12 cellular contexts compared by ENCODE assay signal in the genomic region with DNA sequence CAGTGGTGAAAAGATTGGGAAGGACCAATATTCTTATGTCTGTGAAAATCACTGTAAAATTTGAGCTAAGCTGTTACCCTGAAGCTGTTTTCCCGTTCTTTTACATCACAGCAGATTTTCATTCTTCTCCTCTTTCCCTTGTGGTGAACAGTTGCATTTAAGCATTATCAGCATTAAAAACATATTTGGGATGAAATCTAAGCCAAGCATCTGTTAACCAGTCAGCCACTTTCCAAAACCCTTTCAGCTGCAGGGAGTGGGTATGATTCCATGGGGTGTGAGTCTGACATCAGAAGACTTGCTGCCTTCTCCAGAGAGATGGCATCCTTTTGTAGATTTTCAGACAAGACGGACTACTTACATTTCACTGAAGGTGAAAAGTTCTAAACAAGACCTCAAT.
A peak's percentile ranks its signal among the peaks of the same experiment; 100 is the strongest.
DNase-seq lines count a peak whose midpoint lies in the region; ATAC-seq and TF ChIP-seq lines count a peak whose summit lies in the region.
"Had no signal": no experiment of that assay in that cellular context is flagged by ENCODE, and none has a peak within 500 bp of the region (broad histone marks: within the 10 kb centered on the region; RNA-seq: fewer than 3 reads in every experiment).

No MANE protein-coding gene starts in this region.

- 85 to 90% methylated on average over 2 of the region's 2 CpGs for WGBS in sigmoid colon, 2 donors
- WGBS in lower leg skin, 2 donors = 72 to 74% methylated on average over 2 of the region's 2 CpGs

- H3K36me3 ChIP-seq in DOHH2 (ENCODE audit: control insufficient read depth, low read length) = no peaks in the 10 kb centered on the region
- no peaks in the 10 kb centered on the region for H3K36me3 ChIP-seq in sigmoid colon

- 0 out of 2 replicates have a peak overlapping the region, but pooled peaks have one; percentile 16 for H3K4me2 ChIP-seq in DOHH2 (ENCODE audit: low read length)

- intact Hi-C loops in sigmoid colon (cut with DNase I) (no loop called here), lower leg skin (cut with DNase I; ENCODE audit: low total_unique reads) (no loop called here)

- peak; percentile 85 to 93 for DNase-seq in NCI-H524 (lab: John Stamatoyannopoulos, UW)
- peak; percentile 73 for DNase-seq in dedifferentiated amniotic fluid mesenchymal stem cell (ENCODE audit: extremely low spot score)
- DNase-seq in sigmoid colon = no peak
- no peak for DNase-seq in retina
- DNase-seq in lower leg skin (ENCODE audit: low spot score in 2 of 2) = no peak
- no peak for DNase-seq in HPDE6-E6E7 (ENCODE audit: extremely low spot score)
- DNase-seq: activated CD4-positive, alpha-beta T cell treated with anti-CD3 and anti-CD28 coated beads for 1 hour; COR-L47; NCI-H2081; OCI-M1 had no signal

- H3K4me1 ChIP-seq in DOHH2 (ENCODE audit: control insufficient read depth, low read length) (peaks cover 20% of the 10 kb centered on the region), sigmoid colon (peaks cover 0 to 87% (median 58%) of the 10 kb centered on the region in 4 donors)

- no peaks in the 10 kb centered on the region for H3K9me2 ChIP-seq in DOHH2 (replicated peaks; ENCODE audit: control insufficient read depth, low read length)

- H3K27me3 ChIP-seq in DOHH2 (ENCODE audit: control insufficient read depth, low read length) = no peaks in the 10 kb centered on the region
- H3K27me3 ChIP-seq in sigmoid colon = no peaks in the 10 kb centered on the region

- no peak for ATAC-seq in GM19324 (IDR thresholded peaks at IDR 0.05; ENCODE audit: low FRiP score, unreplicated experiment)

- peaks cover 3% of the 10 kb centered on the region; the same call in 1 of the 2 replicates for H4K20me1 ChIP-seq in DOHH2 (ENCODE audit: control insufficient read depth, insufficient read depth, low read depth, low read length)

- no peaks in the 10 kb centered on the region for H3F3A ChIP-seq in DOHH2 (ENCODE audit: control insufficient read depth, insufficient read depth)

- no peak for TF ChIP-seq POLR2A in sigmoid colon (IDR thresholded peaks at IDR 0.05)
- no peak for TF ChIP-seq POLR2A in lower leg skin (IDR thresholded peaks at IDR 0.05)

- H3K9me3 ChIP-seq in DOHH2 (ENCODE audit: control insufficient read depth, insufficient read depth, low read length) (no peaks in the 10 kb centered on the region), sigmoid colon (no peaks in the 10 kb centered on the region)

- TF ChIP-seq CTCF in DOHH2 (IDR thresholded peaks at IDR 0.05; ENCODE audit: low read depth, low read length, poor library complexity, severe bottlenecking) (no peak), sigmoid colon (IDR thresholded peaks at IDR 0.05) (no peak), lower leg skin (IDR thresholded peaks at IDR 0.05) (no peak)

- peaks cover 81% of the 10 kb centered on the region for H3K79me2 ChIP-seq in DOHH2 (ENCODE audit: control insufficient read depth, low read length)

- no peak overlapping the region for H3K4me3 ChIP-seq in DOHH2 (ENCODE audit: low read length)
- H3K4me3 ChIP-seq in sigmoid colon = no peak overlapping the region
- H3K4me3 ChIP-seq in lower leg skin (ENCODE audit: low read depth, poor library complexity, severe bottlenecking) = no peak overlapping the region

- TF ChIP-seq EP300 in sigmoid colon (IDR thresholded peaks at IDR 0.05) = no peak

- H3K27ac ChIP-seq in DOHH2 (ENCODE audit: low read depth, low read length) = no peak overlapping the region
- H3K27ac ChIP-seq in sigmoid colon = peak overlapping the region; percentile 24 to 56 (median 40)

Comparison
In these comparisons a context has a peak if more than half of its experiments do, and no peak if none do; other contexts are left out.
1. DNase-seq: peak in NCI-H524 (2 of 2) and dedifferentiated amniotic fluid mesenchymal stem cell (single experiment); none in sigmoid colon (single experiment), retina (single experiment), lower leg skin (0 of 2) and HPDE6-E6E7 (single experiment).